ENCODE assay signal across 10 cellular contexts in genomic region chr2:171469176-171469575, GRCh38.
"Had no signal": no experiment of that assay in that cellular context is flagged by ENCODE, and none has a peak within 500 bp of the region (broad histone marks: within the 10 kb centered on the region; RNA-seq: fewer than 3 reads in every experiment).

No MANE protein-coding gene starts in this region.

- H3K36me3 ChIP-seq: ovary had no signal

- H3K4me1 ChIP-seq: heart right ventricle, stomach had no signal

- H3K27me3 ChIP-seq: heart right ventricle, ovary, stomach had no signal

- ATAC-seq: activated T-helper 17 cell treated with anti-CD3 and anti-CD28 coated beads, Interleukin-2, amount 50 U/mL, for 72 hours; heart right ventricle had no signal

- H3K4me3 ChIP-seq: heart right ventricle, ovary, stomach had no signal

- H3K27ac ChIP-seq: heart right ventricle, ovary, stomach had no signal

- DNase-seq: activated CD4-positive, alpha-beta T cell treated with anti-CD3 and anti-CD28 coated beads, Interleukin-2, amount 50 U/mL, for 1 hour; activated naive CD4-positive, alpha-beta T cell treated with anti-CD3 and anti-CD28 coated beads, Interleukin-2, amount 50 U/mL, for 16 hours; activated T-cell treated with anti-CD3 and anti-CD28 coated beads for 4 hours; effector CD4-positive, alpha-beta T cell; foreskin melanocyte; heart right ventricle; ovary; stomach; T-helper 2 cell had no signal

- H3K9me3 ChIP-seq: heart right ventricle, ovary, stomach had no signal
